Comparison of ENCODE assay signal across 1 cellular context in genomic region chr10:129552119-129552518, GRCh38.
TF ChIP-seq lines count a peak whose summit lies in the region.

No MANE protein-coding gene starts in this region.

TF ChIP-seq in H1, 55 proteins besides CTCF, POLR2A, EP300 and RAD21 (continued from another document):
- TF ChIP-seq MAX (IDR thresholded peaks at IDR 0.05) (no peak), EGR1 (IDR thresholded peaks at IDR 0.05; ENCODE audit: borderline replicate concordance, low read depth, low read length) (no peak), RXRA (IDR thresholded peaks at IDR 0.05; ENCODE audit: insufficient read depth, low read depth, low read length) (no peak), BACH1 (IDR thresholded peaks at IDR 0.05; ENCODE audit: low read length) (no peak), CBX8 (IDR thresholded peaks at IDR 0.05; ENCODE audit: borderline replicate concordance, low read depth, low read length) (no peak), HDAC2 (IDR thresholded peaks at IDR 0.05; ENCODE audit: borderline replicate concordance in 1 of 2, low read depth in 2 of 2, low read length in 2 of 2) (no peak), JUN (IDR thresholded peaks at IDR 0.05; ENCODE audit: low read depth, low read length) (no peak), YY1 (IDR thresholded peaks at IDR 0.05; ENCODE audit: low read depth, low read length) (no peak), MAFK (IDR thresholded peaks at IDR 0.05; ENCODE audit: low read depth, low read length) (no peak), HDAC6 (IDR thresholded peaks at IDR 0.05; ENCODE audit: low read depth, low read length) (no peak), SUZ12 (IDR thresholded peaks at IDR 0.05; ENCODE audit: low read length) (no peak), FOSL1 (IDR thresholded peaks at IDR 0.05; ENCODE audit: insufficient read depth, low read depth, low read length) (no peak), SP4 (IDR thresholded peaks at IDR 0.05; ENCODE audit: low read length) (no peak), SIX5 (IDR thresholded peaks at IDR 0.05; ENCODE audit: low read depth, low read length) (no peak), POU5F1 (IDR thresholded peaks at IDR 0.05; ENCODE audit: low read depth, low read length) (no peak)
